ENCODE assay signal across 16 cellular contexts in genomic region chr21:45723049-45723958, GRCh38.
"Had no signal": no experiment of that assay in that cellular context is flagged by ENCODE, and none has a peak within 500 bp of the region (broad histone marks: within the 10 kb centered on the region; RNA-seq: fewer than 3 reads in every experiment).

No MANE protein-coding gene starts in this region.

- H3K79me2 ChIP-seq: parathyroid adenoma had no signal

- FAIRE-seq: kidney, urothelium cell line had no signal

- H3K27ac ChIP-seq: body of pancreas, cardiac muscle cell, epithelial cell of prostate, lower lobe of right lung, parathyroid adenoma, transverse colon had no signal

- H3K9me3 Mint-ChIP-seq: activated naive CD4-positive, alpha-beta T cell treated with anti-CD3 and anti-CD28 coated beads for 36 hours; nephron progenitor cell had no signal

- H3K27me3 ChIP-seq: body of pancreas, cardiac muscle cell, transverse colon had no signal

- H3K36me3 ChIP-seq: cardiac muscle cell, lower lobe of right lung, transverse colon had no signal

- H3K9me3 ChIP-seq: body of pancreas, lower lobe of right lung, mucosa of descending colon, transverse colon had no signal

- H3K4me3 Mint-ChIP-seq: activated naive CD4-positive, alpha-beta T cell treated with anti-CD3 and anti-CD28 coated beads for 36 hours; nephron progenitor cell had no signal

- DNase-seq: activated CD4-positive, alpha-beta T cell treated with anti-CD3 and anti-CD28 coated beads for 4 hours; activated naive CD4-positive, alpha-beta T cell treated with anti-CD3 and anti-CD28 coated beads for 36 hours; activated T-cell treated with anti-CD3 and anti-CD28 coated beads for 4 hours; body of pancreas; lower lobe of right lung; mesendoderm; nephron progenitor cell; T-helper 9 cell; transverse colon had no signal

- H3K4me1 ChIP-seq: body of pancreas, lower lobe of right lung, parathyroid adenoma, transverse colon had no signal

- H3K4me3 ChIP-seq: body of pancreas, cardiac muscle cell, lower lobe of right lung, mucosa of descending colon, transverse colon had no signal

- H3K27ac Mint-ChIP-seq: activated naive CD4-positive, alpha-beta T cell treated with anti-CD3 and anti-CD28 coated beads for 36 hours; nephron progenitor cell had no signal

- H3K9ac ChIP-seq: parathyroid adenoma had no signal

- ATAC-seq: body of pancreas, left lobe of liver, lower lobe of right lung, mucosa of descending colon had no signal

- H2AFZ ChIP-seq: parathyroid adenoma had no signal
